ENCODE assay signal across 8 cellular contexts in genomic region chr11:27363576-27364115, GRCh38. TPM values are rescaled to one million over a fixed set of nuclear protein-coding genes. Genes with fewer than 3 reads are reported as not detected.
A peak's percentile ranks its signal among the peaks of the same experiment; 100 is the strongest.
DNase-seq lines count a peak whose midpoint lies in the region; ATAC-seq and TF ChIP-seq lines count a peak whose summit lies in the region.

No MANE protein-coding gene starts in this region.

- H3K4me1 Mint-ChIP-seq in activated naive CD4-positive, alpha-beta T cell treated with anti-CD3 and anti-CD28 coated beads for 36 hours (ENCODE audit: low read depth): peaks cover 22% of the 10 kb centered on the region
- peaks cover 44% of the 10 kb centered on the region for H3K4me1 Mint-ChIP-seq in type B pancreatic cell (ENCODE audit: unreplicated experiment)

- WGBS in adrenal gland, 4 donors: 29 to 36% (median 31%) methylated on average over 13 of the region's 13 CpGs
- 24% methylated on average over 13 of the region's 13 CpGs for WGBS in right lobe of liver (ENCODE audit: insufficient coverage, low coverage, low lambda C conversion rate, missing lambda C conversion rate)

- ATAC-seq in right lobe of liver: no peak
- no peak for ATAC-seq in HG03469 (IDR thresholded peaks at IDR 0.05; ENCODE audit: unreplicated experiment)

- H3K9me3 Mint-ChIP-seq in activated naive CD4-positive, alpha-beta T cell treated with anti-CD3 and anti-CD28 coated beads for 36 hours: no peaks in the 10 kb centered on the region
- peaks cover 5% of the 10 kb centered on the region for H3K9me3 Mint-ChIP-seq in type B pancreatic cell

- no peak for TF ChIP-seq CTCF in adrenal gland (IDR thresholded peaks at IDR 0.05)
- no peak for TF ChIP-seq CTCF in right lobe of liver (IDR thresholded peaks at IDR 0.05)
- TF ChIP-seq CTCF in type B pancreatic cell (conservative IDR thresholded peaks at IDR 0.05): no peak
- TF ChIP-seq CTCF in GM13976 (IDR thresholded peaks at IDR 0.05; ENCODE audit: borderline replicate concordance, control extremely low read depth, extremely low read depth, insufficient read depth, missing control alignments): no peak

- DNase-seq in activated naive CD4-positive, alpha-beta T cell treated with anti-CD3 and anti-CD28 coated beads for 36 hours: no peak
- no peak for DNase-seq in activated naive CD4-positive, alpha-beta T cell treated with Interleukin-2 at 50 U/mL for 16 hours
- DNase-seq in adrenal gland: no peak
- no peak for DNase-seq in right lobe of liver
- DNase-seq in type B pancreatic cell (ENCODE audit: extremely low spot score, unreplicated experiment): no peak
- DNase-seq in erythroblast (lab: John Stamatoyannopoulos, UW): no peak
- no peak for DNase-seq in GM13976 (ENCODE audit: low spot score)

- peaks cover 0 to 17% of the 10 kb centered on the region in 2 donors for H3K4me1 ChIP-seq in adrenal gland (replicated peaks in 1 of 2)
- peaks cover 0 to 14% (median 0%) of the 10 kb centered on the region in 4 donors for H3K4me1 ChIP-seq in right lobe of liver

- CTCF ChIA-PET in activated naive CD4-positive, alpha-beta T cell treated with anti-CD3 and anti-CD28 coated beads for 36 hours (lab: Charles Lee): interaction anchor here (2.1 to 2.3 kb wide), 2 partner anchors 67 to 122 kb away, joined by 8 to 9 read pairs; no protein-coding TSS in a partner anchor

- H3K27me3 Mint-ChIP-seq in activated naive CD4-positive, alpha-beta T cell treated with anti-CD3 and anti-CD28 coated beads for 36 hours (ENCODE audit: low read depth): no peaks in the 10 kb centered on the region
- no peaks in the 10 kb centered on the region for H3K27me3 Mint-ChIP-seq in type B pancreatic cell

- H3K27ac ChIP-seq in adrenal gland (peak overlapping the region in 2 of 5 donors; percentile 23 to 70), right lobe of liver (peak overlapping the region in 1 of 3 donors; percentile 43)

- H3K36me3 ChIP-seq in adrenal gland (replicated peaks in 1 of 2): peaks cover 0 to 6% of the 10 kb centered on the region in 2 donors
- peaks cover 0 to 11% (median 1%) of the 10 kb centered on the region in 4 donors for H3K36me3 ChIP-seq in right lobe of liver

- H3K27ac Mint-ChIP-seq in activated naive CD4-positive, alpha-beta T cell treated with anti-CD3 and anti-CD28 coated beads for 36 hours: peak overlapping the region; percentile 77
- H3K27ac Mint-ChIP-seq in type B pancreatic cell: peak overlapping the region; percentile 90

- intact Hi-C loops in activated naive CD4-positive, alpha-beta T cell treated with anti-CD3 and anti-CD28 coated beads for 36 hours (cut with micrococcal nuclease): loop anchor here (1.0 to 5.0 kb wide), 4 partner anchors 44 to 744 kb away; partner anchors contain the start of genes KIF18A, LGR4, LIN7C and METTL15
- intact Hi-C loops in adrenal gland (cut with DNase I): loop anchor here in 1 of 2 donors (10.0 kb wide), 1 partner anchor 179 kb away; no protein-coding TSS in a partner anchor
- intact Hi-C loops in right lobe of liver (cut with DNase I): no loop called here

- in situ Hi-C loops in GM13976 (cut with MboI; ENCODE audit: low sequenced_read_pairs, unreplicated experiment): no loop called here

- H3K27me3 ChIP-seq in adrenal gland (no peaks in the 10 kb centered on the region), right lobe of liver (no peaks in the 10 kb centered on the region)

- peak overlapping the region; percentile 4 to 96 (median 50) for H3K4me3 ChIP-seq in adrenal gland
- H3K4me3 ChIP-seq in right lobe of liver: peak overlapping the region; percentile 66 to 79 (median 79)

- H3K9me3 ChIP-seq in adrenal gland (replicated peaks in 1 of 3): no peaks in the 10 kb centered on the region
- H3K9me3 ChIP-seq in right lobe of liver: no peaks in the 10 kb centered on the region

- H3K4me3 Mint-ChIP-seq in activated naive CD4-positive, alpha-beta T cell treated with anti-CD3 and anti-CD28 coated beads for 36 hours: peak overlapping the region; percentile 95
- peak overlapping the region; percentile 99 for H3K4me3 Mint-ChIP-seq in type B pancreatic cell

- no peaks in the 10 kb centered on the region for H3K36me3 Mint-ChIP-seq in activated naive CD4-positive, alpha-beta T cell treated with anti-CD3 and anti-CD28 coated beads for 36 hours (ENCODE audit: low read depth)
- peaks cover 9% of the 10 kb centered on the region for H3K36me3 Mint-ChIP-seq in type B pancreatic cell

- TF ChIP-seq POLR2A in adrenal gland (IDR thresholded peaks at IDR 0.05) (no peak), right lobe of liver (IDR thresholded peaks at IDR 0.05) (no peak), erythroblast (IDR thresholded peaks at IDR 0.05; ENCODE audit: low read length) (no peak)

RNA-seq across cellular contexts. Expression of gene CCDC34, which starts 0.6 kb away (rescaled TPM):
- 10 to 100 TPM; 28.2 to 29.9 TPM for total RNA-seq in activated naive CD4-positive, alpha-beta T cell treated with anti-CD3 and anti-CD28 coated beads for 36 hours
- total RNA-seq in adrenal gland (10 to 100 TPM in 1 of 8 donors, 1 to 10 TPM in 7; 2.5 to 10.6 (median 4.4) TPM), right lobe of liver (1 to 10 TPM; 1.8 to 3.6 (median 2.1) TPM), type B pancreatic cell (ENCODE audit: low replicate concordance) (18.2 and 30.4 TPM in 2 replicates)
- 10 to 100 TPM; 10.0 to 16.6 (median 13.0) TPM for polyA plus RNA-seq in adrenal gland
